ENCODE assay signal across 8 cellular contexts in the genomic region with DNA sequence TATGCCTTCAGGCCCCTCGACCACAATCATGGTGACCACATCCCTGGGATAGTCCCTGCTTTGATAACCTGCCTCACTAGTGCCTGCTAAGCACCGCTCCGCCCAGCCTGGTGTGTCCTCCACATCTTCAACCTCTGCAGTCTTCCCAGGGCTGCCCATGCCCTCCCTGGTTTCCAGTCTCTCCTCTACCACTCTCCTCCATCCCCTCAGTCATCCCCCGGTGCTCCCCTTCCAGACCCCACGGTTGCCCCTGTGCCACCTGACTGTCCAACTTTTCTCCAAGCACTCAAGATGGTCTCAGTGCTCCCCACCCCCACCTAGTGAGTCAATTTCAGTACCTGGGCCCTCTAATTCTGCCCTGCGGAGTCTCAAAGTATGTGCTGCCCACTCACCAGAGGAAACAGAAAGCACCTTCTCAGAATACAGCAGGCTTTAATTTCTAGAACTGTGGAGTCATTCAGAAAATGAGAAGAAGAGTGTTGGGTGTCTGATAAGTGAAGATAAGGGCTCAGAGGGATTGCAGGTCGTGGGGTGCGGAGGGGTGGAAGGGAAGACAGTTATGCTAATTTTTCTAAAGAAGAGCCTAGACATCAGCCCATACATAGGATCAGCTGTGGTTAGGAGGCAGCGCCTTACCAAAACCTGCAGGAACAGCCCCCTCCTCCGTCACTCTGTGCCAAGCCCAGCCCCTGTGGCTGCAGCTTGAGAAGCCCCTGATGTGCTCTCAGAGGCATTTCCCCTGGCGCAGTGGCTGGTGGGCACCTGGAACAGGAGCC. TPM values are rescaled to one million over a fixed set of nuclear protein-coding genes. Genes with fewer than 3 reads are reported as not detected.
DNase-seq lines count a peak whose midpoint lies in the region; ATAC-seq, FAIRE-seq and TF ChIP-seq lines count a peak whose summit lies in the region.

No MANE protein-coding gene starts in this region.

- H3K27ac ChIP-seq in GM12878 (ENCODE audit: control insufficient read depth, insufficient read depth) = peak overlapping the region; percentile 91

- H3K36me3 ChIP-seq in Loucy (ENCODE audit: insufficient read depth, low read length) = no peaks in the 10 kb centered on the region
- H3K36me3 ChIP-seq in GM12878 (ENCODE audit: control insufficient read depth in 2 of 2, insufficient read depth in 2 of 2, low read length in 1 of 2) = no peaks in the 10 kb centered on the region

- H3F3A ChIP-seq in Loucy (ENCODE audit: low read depth) = peaks cover 23% of the 10 kb centered on the region; the same call in 1 of the 2 replicates

- no peak; the same call in 1 of the 2 replicates for TF ChIP-seq POLR2A in GM12878 (IDR thresholded peaks at IDR 0.05; ENCODE audit: low read depth, low read length)

- no peaks in the 10 kb centered on the region for H4K20me1 ChIP-seq in Loucy (ENCODE audit: insufficient read depth, low read length, poor library complexity, severe bottlenecking)
- no peaks in the 10 kb centered on the region for H4K20me1 ChIP-seq in GM12878 (ENCODE audit: control insufficient read depth, insufficient read depth)

- SMC1A ChIA-PET in GM12878 (lab: Charles Lee; ENCODE audit: uncharacterized antibody, unreplicated experiment) = interaction anchor here (1.0 to 7.8 kb wide), 12 partner anchors 9 to 457 kb away, joined by 3 to 117 read pairs (median 26); no protein-coding TSS in a partner anchor

- in situ Hi-C loops in GM12878 (cut with MboI) = no loop called here

- no peaks in the 10 kb centered on the region for H3K9me2 ChIP-seq in Loucy (replicated peaks; ENCODE audit: low read depth, low read length)

- peaks cover 6% of the 10 kb centered on the region; the same call in 1 of the 2 replicates for H3K79me2 ChIP-seq in Loucy (ENCODE audit: insufficient read depth, low read length)
- H3K79me2 ChIP-seq in GM12878 (ENCODE audit: control insufficient read depth, insufficient read depth, low read length) = peaks cover 4% of the 10 kb centered on the region

- RAD21 ChIA-PET in GM12878 (lab: Charles Lee; ENCODE audit: unreplicated experiment) = interaction anchor here (0.8 to 8.6 kb wide), 21 partner anchors 10 to 431 kb away, joined by 3 to 126 read pairs (median 6); partner anchors contain the start of gene CAB39

- H3K4me2 ChIP-seq in Loucy (ENCODE audit: low read depth, low read length, poor library complexity, severe bottlenecking) (peak overlapping the region; percentile 78), GM12878 (ENCODE audit: control insufficient read depth, insufficient read depth) (peak overlapping the region; percentile 90)

- intact Hi-C loops in GM12878 (cut with micrococcal nuclease; ENCODE audit: unreplicated experiment) = loop anchor here (1.0 to 5.0 kb wide), 4 partner anchors 23 to 212 kb away; partner anchors contain the start of gene CAB39

- POLR2A ChIA-PET in GM12878 (lab: Charles Lee) = interaction anchor here (1.3 to 7.3 kb wide), 10 partner anchors 9 to 69 kb away, joined by 3 to 80 read pairs (median 14); no protein-coding TSS in a partner anchor

- TF ChIP-seq RAD21 in GM12878 (IDR thresholded peaks at IDR 0.05; ENCODE audit: insufficient read depth, low read depth, low read length) = peak; percentile 31; the same call in 1 of the 2 replicates

- H3K4me3 ChIP-seq in Loucy (ENCODE audit: low read length, poor library complexity, severe bottlenecking) (peak overlapping the region; percentile 63), GM12878 (peak overlapping the region; percentile 62)

- TF ChIP-seq CTCF in Loucy (conservative IDR thresholded peaks at IDR 0.05; ENCODE audit: low read length) = no peak
- TF ChIP-seq CTCF in GM12878 (IDR thresholded peaks at IDR 0.05 in 2 of 3, conservative IDR thresholded peaks at IDR 0.05 in 1 of 3; ENCODE audit: control insufficient read depth in 2 of 3, extremely low read depth in 1 of 3, insufficient read depth in 1 of 3, low read depth in 3 of 3, low read length in 3 of 3) = no peak

- no TSS peak for BruUV-seq in GM12878 (replicated peaks; lab: Mats Ljungman, UMichigan)

- DNase-seq in CMK (ENCODE audit: low read depth) (peak; percentile 83), GM12878 (ENCODE audit: low read depth, low spot score) (peak; percentile 91), LoVo (ENCODE audit: low spot score) (no peak), D341Med (ENCODE audit: low spot score) (no peak)
- DNase-seq in stimulated activated naive CD8-positive, alpha-beta T cell treated with anti-CD3 and anti-CD28 coated beads, Interleukin-15, Interleukin-2, amounts not matched to agents 100 U/mL and 50 U/mL, for 24 hours = peak; percentile 76

- H3K27me3 ChIP-seq in Loucy (ENCODE audit: insufficient read depth, low read length, poor library complexity, severe bottlenecking) (no peaks in the 10 kb centered on the region), GM12878 (replicated peaks in 1 of 2; ENCODE audit: control insufficient read depth in 2 of 2, insufficient read depth in 2 of 2, low read length in 1 of 2) (no peaks in the 10 kb centered on the region)

- TF ChIP-seq EP300 in GM12878 (IDR thresholded peaks at IDR 0.05; ENCODE audit: borderline replicate concordance in 1 of 2, control insufficient read depth in 1 of 2, low read depth in 2 of 2, low read length in 2 of 2) = peak; percentile 62 to 76

- ATAC-seq in GM21526 (IDR thresholded peaks at IDR 0.05; ENCODE audit: low FRiP score, unreplicated experiment) = peak; percentile 58
- peak; percentile 61 for ATAC-seq in GM12878
- peak; percentile 82 for ATAC-seq in stimulated activated naive CD8-positive, alpha-beta T cell treated with anti-CD3 and anti-CD28 coated beads, Interleukin-15, Interleukin-2, amounts not matched to agents 100 U/mL and 50 U/mL, for 24 hours
- ATAC-seq in esophagus mucosa = no peak

- H3K9me3 ChIP-seq in Loucy (ENCODE audit: insufficient read depth, low read depth, low read length) (no peaks in the 10 kb centered on the region), GM12878 (replicated peaks; ENCODE audit: control insufficient read depth, insufficient read depth, low read length) (no peaks in the 10 kb centered on the region)

- under 1% methylated on average over 11 of the region's 11 CpGs for WGBS in GM12878 (ENCODE audit: insufficient coverage, insufficient replicate concordance, low lambda C conversion rate, missing lambda C conversion rate)

- CTCF ChIA-PET in GM12878 (lab: Yijun Ruan, JAX) = interaction anchor here (0.9 to 6.1 kb wide), 12 partner anchors 9 to 139 kb away, joined by 3 to 41 read pairs (median 4); no protein-coding TSS in a partner anchor

- no peak overlapping the region for H2AFZ ChIP-seq in Loucy (ENCODE audit: low read length)
- H2AFZ ChIP-seq in GM12878 (ENCODE audit: control insufficient read depth, low read depth, low read length) = peak overlapping the region; percentile 35

- H3K4me1 ChIP-seq in Loucy (ENCODE audit: insufficient read depth, low read length, poor library complexity, severe bottlenecking) (peaks cover 92% of the 10 kb centered on the region), GM12878 (ENCODE audit: control insufficient read depth, insufficient read depth, low read length) (peaks cover 67% of the 10 kb centered on the region)

- peak; percentile 92 for FAIRE-seq in GM12878 (lab: Jason Lieb, UNC)

- H3K9ac ChIP-seq in Loucy (ENCODE audit: low read depth, low read length, poor library complexity, severe bottlenecking) (peak overlapping the region; percentile 72), GM12878 (ENCODE audit: control insufficient read depth, insufficient read depth, low read length) (peak overlapping the region; percentile 71)

TF ChIP-seq in GM12878, 131 proteins besides CTCF, POLR2A, EP300 and RAD21 (continues in another document):
- TF ChIP-seq FOS (IDR thresholded peaks at IDR 0.05; ENCODE audit: borderline replicate concordance, extremely low read depth, insufficient read length) = no peak
- no peak; the same call in 1 of the 2 replicates for TF ChIP-seq CREM (IDR thresholded peaks at IDR 0.05; ENCODE audit: low read depth)
- peak in 1 of 2 experiments; percentile 59; a peak in 2 of 4 replicates for TF ChIP-seq BHLHE40 (IDR thresholded peaks at IDR 0.05; ENCODE audit: borderline replicate concordance in 1 of 2, low read depth in 2 of 2, low read length in 1 of 2)
- TF ChIP-seq NFXL1 (IDR thresholded peaks at IDR 0.05; ENCODE audit: borderline replicate concordance) = no peak; the same call in 1 of the 2 replicates
- TF ChIP-seq RCOR1 (conservative IDR thresholded peaks at IDR 0.05; ENCODE audit: low read depth, low read length) = no peak
- no peak for TF ChIP-seq CEBPB (IDR thresholded peaks at IDR 0.05; ENCODE audit: borderline replicate concordance in 1 of 2, low read depth in 2 of 2, low read length in 2 of 2)
- peak; percentile 53; the same call in 1 of the 2 replicates for TF ChIP-seq ZBED1 (IDR thresholded peaks at IDR 0.05; ENCODE audit: borderline replicate concordance)
- TF ChIP-seq SUZ12 (IDR thresholded peaks at IDR 0.05; ENCODE audit: unreplicated experiment) = no peak
- TF ChIP-seq HCFC1 (IDR thresholded peaks at IDR 0.05; ENCODE audit: low read length) = 0 out of 2 replicates have a peak, but pooled peaks have one; percentile 23

RNA-seq across cellular contexts. Expression of gene CAB39, which starts 53.6 kb away (rescaled TPM):
- total RNA-seq in GM12878 (2013; cell fraction: nucleolus; rRNA removed) = 112 and 114 TPM in 2 replicates
- total RNA-seq in GM12878 (2014; rRNA removed) (65.0 and 66.7 TPM in 2 replicates), GM12878 (2014; rRNA removed; fragmentation: Illumina TruSeq; extraction: Trizol) (88.0 and 90.4 TPM in 2 replicates), GM12878 (2021) (76.0 and 78.6 TPM in 2 replicates), esophagus mucosa (50.8 TPM)
- 28.1 TPM for polyA plus RNA-seq in GM12878 (2011; ENCODE audit: low read depth)
- polyA plus RNA-seq in GM12878 (2011; rRNA removed) (129 and 157 TPM in 2 replicates), GM12878 (2014; fragmentation: Illumina TruSeq; extraction: Trizol) (86.0 and 90.8 TPM in 2 replicates), GM12878 (2014; fragmentation: Nextera tagmentation; extraction: Ambion mirVana) (10 to 100 TPM; 37.2 to 42.8 TPM), GM12878 (2014; rRNA removed) (54.8 and 59.9 TPM in 2 replicates), GM12878 (2016; fragmentation: Nextera tagmentation; extraction: Ambion mirVana) (10 to 100 TPM; 13.3 to 60.8 TPM)
- polyA plus RNA-seq in GM12878 (2011; cell fraction: cytosol; rRNA removed) = 49.4 and 63.1 TPM in 2 replicates
- 53.4 and 55.1 TPM in 2 replicates for polyA plus RNA-seq in GM12878 (2011; cell fraction: nucleus; rRNA removed)
- polyA plus RNA-seq in GM12878 (2012) = 36.8 and 45.6 TPM in 2 replicates
- 119 and 163 TPM in 2 replicates for polyA minus RNA-seq in GM12878 (2011; rRNA and poly(A)+ RNA removed)
- polyA minus RNA-seq in GM12878 (2011; cell fraction: cytosol; rRNA and poly(A)+ RNA removed) = 63.6 and 69.4 TPM in 2 replicates
- polyA minus RNA-seq in GM12878 (2011; cell fraction: nucleus; rRNA and poly(A)+ RNA removed) = 36.1 and 66.9 TPM in 2 replicates

Comparison
In these comparisons a context has a peak if more than half of its experiments do, and no peak if none do; other contexts are left out.
1. DNase-seq: peak in CMK (single experiment), GM12878 (single experiment) and stimulated activated naive CD8-positive, alpha-beta T cell treated with anti-CD3 and anti-CD28 coated beads, Interleukin-15, Interleukin-2, amounts not matched to agents 100 U/mL and 50 U/mL, for 24 hours (single experiment); none in LoVo (single experiment) and D341Med (single experiment).